ENCODE assay signal across 13 cellular contexts in genomic region chr6:41965429-41966213, GRCh38. TPM values are rescaled to one million over a fixed set of nuclear protein-coding genes. Genes with fewer than 3 reads are reported as not detected.
A peak's percentile ranks its signal among the peaks of the same experiment; 100 is the strongest.
DNase-seq lines count a peak whose midpoint lies in the region; ATAC-seq and TF ChIP-seq lines count a peak whose summit lies in the region.
"Had no signal": no experiment of that assay in that cellular context is flagged by ENCODE, and none has a peak within 500 bp of the region (broad histone marks: within the 10 kb centered on the region; RNA-seq: fewer than 3 reads in every experiment).

No MANE protein-coding gene starts in this region.

- H3K9ac ChIP-seq in neuronal stem cell (ENCODE audit: low read depth, low read length, poor library complexity), result no peak overlapping the region

- H4K91ac ChIP-seq in neuronal stem cell (ENCODE audit: low read depth, low read length, poor library complexity), result no peak overlapping the region

- peak overlapping the region; percentile 53 for H3K18ac ChIP-seq in neuronal stem cell (ENCODE audit: low read length)

- H3K14ac ChIP-seq in neuronal stem cell (ENCODE audit: low read length), result no peak overlapping the region

- TF ChIP-seq CTCF in GM10266 (IDR thresholded peaks at IDR 0.05; ENCODE audit: control insufficient read depth, insufficient read depth, low read depth, missing control alignments), result no peak

- H2BK120ac ChIP-seq in neuronal stem cell (ENCODE audit: low read depth, low read length), result no peak overlapping the region

- no peaks in the 10 kb centered on the region for H3K9me3 ChIP-seq in neuronal stem cell (replicated peaks in 1 of 2; ENCODE audit: control insufficient read depth in 2 of 2, insufficient read depth in 1 of 2, low read depth in 1 of 2, low read length in 2 of 2)
- H3K9me3 ChIP-seq: body of pancreas had no signal

- H2AK5ac ChIP-seq in neuronal stem cell (ENCODE audit: low read depth, low read length), result no peak overlapping the region

- peaks cover 62% of the 10 kb centered on the region for H3K4me1 Mint-ChIP-seq in activated CD4-positive, alpha-beta T cell treated with anti-CD3 and anti-CD28 coated beads, Interleukin-2, amount 10 ng/mL, durations not matched to agents 7 days and 5 days

- CTCF ChIA-PET in activated CD4-positive, alpha-beta T cell treated with anti-CD3 and anti-CD28 coated beads, Interleukin-2, amount 10 ng/mL, durations not matched to agents 7 days and 5 days (lab: Charles Lee), result interaction anchor here (0.9 to 5.6 kb wide), 7 partner anchors 9 to 79 kb away, joined by 3 to 32 read pairs (median 3); no protein-coding TSS in a partner anchor

- peak overlapping the region; percentile 11 for H3K27ac Mint-ChIP-seq in activated CD4-positive, alpha-beta T cell treated with anti-CD3 and anti-CD28 coated beads, Interleukin-2, amount 10 ng/mL, durations not matched to agents 7 days and 5 days

- no peak overlapping the region for H3K4me3 ChIP-seq in neuronal stem cell (ENCODE audit: low read length in 2 of 2)
- H3K4me3 ChIP-seq: body of pancreas had no signal

- peak overlapping the region; percentile 82 for H3K27ac ChIP-seq in neuronal stem cell (replicated peaks; ENCODE audit: low read length)
- H3K27ac ChIP-seq: body of pancreas had no signal

- H3K9me3 Mint-ChIP-seq in activated CD4-positive, alpha-beta T cell treated with anti-CD3 and anti-CD28 coated beads, Interleukin-2, amount 10 ng/mL, durations not matched to agents 7 days and 5 days, result no peaks in the 10 kb centered on the region

- no peak for DNase-seq in activated CD4-positive, alpha-beta T cell treated with anti-CD3 and anti-CD28 coated beads, Interleukin-2, amount 10 ng/mL, durations not matched to agents 7 days and 5 days
- no peak for DNase-seq in activated CD4-positive, alpha-beta T cell treated with anti-CD3 and anti-CD28 coated beads for 48 hours
- DNase-seq in SW480 (ENCODE audit: low spot score) (peak; percentile 32), iPS DF 4.7 (ENCODE audit: extremely low read depth, low spot score) (peak; percentile 93), neuronal stem cell (ENCODE audit: low spot score) (peak; percentile 86), GM10266 (ENCODE audit: extremely low spot score) (no peak), SK-N-DZ (ENCODE audit: low spot score) (no peak)
- DNase-seq: body of pancreas; effector memory CD4-positive, alpha-beta T cell; foreskin melanocyte; NCI-H510A had no signal

- H3K27me3 ChIP-seq in neuronal stem cell (ENCODE audit: control insufficient read depth in 3 of 3, insufficient read depth in 3 of 3, low read depth in 1 of 3, low read length in 3 of 3), result no peaks in the 10 kb centered on the region
- H3K27me3 ChIP-seq: body of pancreas had no signal

- H3K23ac ChIP-seq in neuronal stem cell (ENCODE audit: low read depth, low read length, poor library complexity), result no peak overlapping the region

- H4K8ac ChIP-seq in neuronal stem cell (ENCODE audit: low read depth, low read length), result no peak overlapping the region

- H2AFZ ChIP-seq in neuronal stem cell (ENCODE audit: low read length), result peak overlapping the region; percentile 64

- H2BK12ac ChIP-seq in neuronal stem cell (ENCODE audit: low read length), result no peak overlapping the region

- no peak overlapping the region for H3K4me3 Mint-ChIP-seq in activated CD4-positive, alpha-beta T cell treated with anti-CD3 and anti-CD28 coated beads, Interleukin-2, amount 10 ng/mL, durations not matched to agents 7 days and 5 days

- no peaks in the 10 kb centered on the region for H3K79me1 ChIP-seq in neuronal stem cell (ENCODE audit: low read depth, low read length)

- peaks cover 18 to 30% of the 10 kb centered on the region in 2 donors for H3K4me1 ChIP-seq in neuronal stem cell (ENCODE audit: control insufficient read depth in 2 of 2, insufficient read depth in 1 of 2, low read depth in 1 of 2, low read length in 2 of 2)
- H3K4me1 ChIP-seq: body of pancreas had no signal

- H3K36me3 Mint-ChIP-seq in activated CD4-positive, alpha-beta T cell treated with anti-CD3 and anti-CD28 coated beads, Interleukin-2, amount 10 ng/mL, durations not matched to agents 7 days and 5 days (ENCODE audit: low read depth), result peaks cover 22% of the 10 kb centered on the region

- H3K4ac ChIP-seq in neuronal stem cell (ENCODE audit: low read length), result no peak overlapping the region

- H3K36me3 ChIP-seq in neuronal stem cell (replicated peaks in 1 of 2; ENCODE audit: control insufficient read depth in 2 of 2, insufficient read depth in 2 of 2, low read length in 2 of 2), result no peaks in the 10 kb centered on the region

- H3K4me2 ChIP-seq in neuronal stem cell (ENCODE audit: insufficient read depth, low read length, poor library complexity, severe bottlenecking), result no peak overlapping the region

- WGBS in neuronal stem cell (ENCODE audit: extremely low coverage in 2 of 2, insufficient read length in 2 of 2, insufficient replicate concordance in 1 of 2), 2 donors, result no CpG with 5 or more reads among the region's 11 CpGs

- POLR2A ChIA-PET in activated CD4-positive, alpha-beta T cell treated with anti-CD3 and anti-CD28 coated beads, Interleukin-2, amount 10 ng/mL, durations not matched to agents 7 days and 5 days (lab: Charles Lee), result interaction anchor here (0.6 kb wide), 2 partner anchors 21 to 44 kb away, joined by 3 read pairs; no protein-coding TSS in a partner anchor

- no peaks in the 10 kb centered on the region for H3K27me3 Mint-ChIP-seq in activated CD4-positive, alpha-beta T cell treated with anti-CD3 and anti-CD28 coated beads, Interleukin-2, amount 10 ng/mL, durations not matched to agents 7 days and 5 days

- ATAC-seq in GM18502 (IDR thresholded peaks at IDR 0.05; ENCODE audit: poor library complexity, unreplicated experiment), result no peak
- ATAC-seq: body of pancreas, Panc1 had no signal

- H2BK5ac ChIP-seq in neuronal stem cell (ENCODE audit: low read length), result no peak overlapping the region

- H2BK15ac ChIP-seq in neuronal stem cell (ENCODE audit: low read length), result no peak overlapping the region

RNA-seq across cellular contexts. Expression of gene CCND3, which starts 24.0 kb away (rescaled TPM):
- 100 to 1,000 TPM; 461 to 520 TPM for total RNA-seq in activated CD4-positive, alpha-beta T cell treated with anti-CD3 and anti-CD28 coated beads, Interleukin-2, amount 10 ng/mL, durations not matched to agents 7 days and 5 days
- 14.7 TPM for polyA plus RNA-seq in neuronal stem cell (2013, experiment 1 of 2)
- 15.1 TPM for polyA plus RNA-seq in neuronal stem cell (2013, experiment 2 of 2)
- 27.2 and 32.7 TPM in 2 replicates for polyA plus RNA-seq in SK-N-DZ (2014; cell fraction: cytosol; rRNA removed)
- 23.1 and 30.9 TPM in 2 replicates for polyA plus RNA-seq in SK-N-DZ (2014; cell fraction: nucleus; rRNA removed)

RNA-seq across cellular contexts. Expression of gene BYSL, which starts 44.3 kb away (rescaled TPM):
- total RNA-seq in activated CD4-positive, alpha-beta T cell treated with anti-CD3 and anti-CD28 coated beads, Interleukin-2, amount 10 ng/mL, durations not matched to agents 7 days and 5 days, result 10 to 100 TPM; 29.3 to 29.8 TPM
- 16.2 TPM for polyA plus RNA-seq in neuronal stem cell (2013, experiment 1 of 2)
- polyA plus RNA-seq in neuronal stem cell (2013, experiment 2 of 2), result 15.3 TPM
- 25.3 and 30.9 TPM in 2 replicates for polyA plus RNA-seq in SK-N-DZ (2014; cell fraction: cytosol; rRNA removed)
- 25.6 and 34.4 TPM in 2 replicates for polyA plus RNA-seq in SK-N-DZ (2014; cell fraction: nucleus; rRNA removed)

RNA-seq across cellular contexts. Expression of gene MED20, which starts 44.7 kb away (rescaled TPM):
- 10 to 100 TPM; 18.6 to 22.7 TPM for total RNA-seq in activated CD4-positive, alpha-beta T cell treated with anti-CD3 and anti-CD28 coated beads, Interleukin-2, amount 10 ng/mL, durations not matched to agents 7 days and 5 days
- polyA plus RNA-seq in neuronal stem cell (2013, experiment 1 of 2), result 15.9 TPM
- polyA plus RNA-seq in neuronal stem cell (2013, experiment 2 of 2), result 15.4 TPM
- 39.9 and 40.5 TPM in 2 replicates for polyA plus RNA-seq in SK-N-DZ (2014; cell fraction: cytosol; rRNA removed)
- polyA plus RNA-seq in SK-N-DZ (2014; cell fraction: nucleus; rRNA removed), result 13.4 and 20.6 TPM in 2 replicates

Comparison
In these comparisons a context has a peak if more than half of its experiments do, and no peak if none do; other contexts are left out.
1. DNase-seq: peak in SW480 (single experiment), iPS DF 4.7 (single experiment) and neuronal stem cell (single experiment); none in activated CD4-positive, alpha-beta T cell treated with anti-CD3 and anti-CD28 coated beads, Interleukin-2, amount 10 ng/mL, durations not matched to agents 7 days and 5 days (single experiment), activated CD4-positive, alpha-beta T cell treated with anti-CD3 and anti-CD28 coated beads for 48 hours (single experiment), GM10266 (single experiment) and SK-N-DZ (single experiment).